Comparison of ENCODE assay signal across 1 cellular context in genomic region chr16:69466547-69466946, GRCh38.
TF ChIP-seq lines count a peak whose summit lies in the region.

No MANE protein-coding gene starts in this region.

TF ChIP-seq in A549, 52 proteins besides CTCF, POLR2A, EP300 and RAD21 (continued from another document):
- TF ChIP-seq REST (IDR thresholded peaks at IDR 0.05) = no peak; the same call in 1 of the 2 replicates
- TF ChIP-seq TP53 (CRISPR knock-in tag; IDR thresholded peaks at IDR 0.05) = no peak
- TF ChIP-seq NR3C1 (IDR thresholded peaks at IDR 0.05) = no peak
- TF ChIP-seq CHD2 (IDR thresholded peaks at IDR 0.05; ENCODE audit: low read length, partially characterized antibody) = no peak
- no peak for TF ChIP-seq E2F6 (IDR thresholded peaks at IDR 0.05; ENCODE audit: borderline replicate concordance, low read depth)
- TF ChIP-seq GATA3 (IDR thresholded peaks at IDR 0.05; ENCODE audit: borderline replicate concordance) = no peak
